18 cellular contexts compared by ENCODE assay signal in genomic region chr6:73030257-73030656, GRCh38.
DNase-seq lines count a peak whose midpoint lies in the region; ATAC-seq, FAIRE-seq and TF ChIP-seq lines count a peak whose summit lies in the region.
"Had no signal": no experiment of that assay in that cellular context is flagged by ENCODE, and none has a peak within 500 bp of the region (broad histone marks: within the 10 kb centered on the region; RNA-seq: fewer than 3 reads in every experiment).

No MANE protein-coding gene starts in this region.

- peak; percentile 46 for FAIRE-seq in D721Med (lab: Jason Lieb, UNC)
- FAIRE-seq: H1 had no signal

- H3K4me3 ChIP-seq in esophagus squamous epithelium, result no peak overlapping the region
- H3K4me3 ChIP-seq: PC-9, upper lobe of left lung had no signal

- no peak for DNase-seq in D721Med (ENCODE audit: insufficient read length, low spot score)
- peak; percentile 21 for DNase-seq in HCEC 1CT
- DNase-seq in AG08395 (ENCODE audit: low spot score), result no peak
- DNase-seq in esophagus squamous epithelium (lab: John Stamatoyannopoulos, UW), result no peak
- no peak for DNase-seq in stimulated activated CD4-positive, alpha-beta T cell treated with anti-CD3 and anti-CD28 coated beads, Interleukin-4, amount 100 ng/mL, for 24 hours
- DNase-seq: activated CD4-positive, alpha-beta T cell treated with anti-CD3 and anti-CD28 coated beads for 36 hours; activated T-cell treated with anti-CD3 and anti-CD28 coated beads, Interleukin-2, amount 50 U/mL, for 48 hours; amygdala; Caco-2; NCI-H2171 treated with DMSO at 0.1 percent for 48 hours; PC-9; posterior cingulate gyrus; T-cell had no signal

- H3K27ac ChIP-seq in esophagus squamous epithelium, result no peak overlapping the region
- H3K27ac ChIP-seq: PC-9, upper lobe of left lung had no signal

- H3K4me1 ChIP-seq in esophagus squamous epithelium, result peaks cover 0 to 9% (median 0%) of the 10 kb centered on the region in 3 donors
- H3K4me1 ChIP-seq: upper lobe of left lung had no signal

- intact Hi-C loops in esophagus squamous epithelium (cut with DNase I), result no loop called here

- TF ChIP-seq CTCF in D721Med (IDR thresholded peaks at IDR 0.05; ENCODE audit: insufficient read depth, missing control alignments) (no peak), esophagus squamous epithelium (IDR thresholded peaks at IDR 0.05) (no peak)

- ATAC-seq in GM19043 (IDR thresholded peaks at IDR 0.05; ENCODE audit: low read depth, unreplicated experiment) (peak; percentile 75), HG03442 (IDR thresholded peaks at IDR 0.05; ENCODE audit: unreplicated experiment) (peak; percentile 67), GM18868 (IDR thresholded peaks at IDR 0.05; ENCODE audit: unreplicated experiment) (no peak)
- ATAC-seq: activated CD4-positive, alpha-beta T cell treated with anti-CD3 and anti-CD28 coated beads for 36 hours; T-cell had no signal

- no peaks in the 10 kb centered on the region for H3K36me3 ChIP-seq in esophagus squamous epithelium
- H3K36me3 ChIP-seq: upper lobe of left lung had no signal

- no peaks in the 10 kb centered on the region for H3K27me3 ChIP-seq in esophagus squamous epithelium
- H3K27me3 ChIP-seq: upper lobe of left lung had no signal

- no peak for TF ChIP-seq POLR2A in esophagus squamous epithelium (IDR thresholded peaks at IDR 0.05)

- H3K9me3 ChIP-seq in esophagus squamous epithelium, result no peaks in the 10 kb centered on the region
- H3K9me3 ChIP-seq: Caco-2, upper lobe of left lung had no signal
